In the genomic region with DNA sequence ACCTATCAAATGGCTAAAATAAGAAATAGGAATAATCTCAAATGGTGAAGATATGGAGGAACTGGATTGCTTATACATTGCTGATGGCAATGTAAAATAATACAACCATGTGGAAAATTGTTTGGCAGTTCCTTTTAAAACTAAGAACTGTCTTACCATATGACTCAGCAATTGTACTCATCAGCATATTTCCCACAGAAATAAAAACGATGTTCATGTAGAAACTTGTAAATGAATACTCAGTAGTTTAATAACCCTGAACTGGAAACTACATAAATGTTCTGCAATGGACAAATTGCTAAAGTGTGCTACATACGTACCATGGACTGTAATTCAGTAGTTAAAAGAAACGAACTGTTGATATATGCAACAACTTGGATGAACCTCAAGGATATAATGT, we compare ENCODE assay signal across 18 cellular contexts.
DNase-seq lines count a peak whose midpoint lies in the region; ATAC-seq and TF ChIP-seq lines count a peak whose summit lies in the region.
"Had no signal": no experiment of that assay in that cellular context is flagged by ENCODE, and none has a peak within 500 bp of the region (broad histone marks: within the 10 kb centered on the region; RNA-seq: fewer than 3 reads in every experiment).

No MANE protein-coding gene starts in this region.

- peak; percentile 49 for ATAC-seq in GM18868 (IDR thresholded peaks at IDR 0.05; ENCODE audit: unreplicated experiment)
- peak; percentile 36 for ATAC-seq in HG02981 (IDR thresholded peaks at IDR 0.05; ENCODE audit: unreplicated experiment)
- ATAC-seq in activated T-helper 17 cell treated with anti-CD3 and anti-CD28 coated beads, Interleukin-2, amount 50 U/mL, for 72 hours (replicated peaks), result peak; percentile 35
- peak; percentile 96 for ATAC-seq in foreskin keratinocyte
- no peak for ATAC-seq in activated CD8-positive, alpha-beta memory T cell treated with anti-CD3 and anti-CD28 coated beads, Interleukin-2, amount 10 ng/mL, durations not matched to agents 7 days and 5 days
- ATAC-seq: Panc1 had no signal

- H3K4me1 Mint-ChIP-seq in activated T-helper 17 cell treated with anti-CD3 and anti-CD28 coated beads, Interleukin-2, amount 50 U/mL, for 72 hours, result peaks cover 3% of the 10 kb centered on the region
- H3K4me1 Mint-ChIP-seq in activated CD8-positive, alpha-beta memory T cell treated with anti-CD3 and anti-CD28 coated beads, Interleukin-2, amount 10 ng/mL, durations not matched to agents 7 days and 5 days, result peaks cover 2% of the 10 kb centered on the region
- H3K4me1 Mint-ChIP-seq: endodermal cell had no signal

- TF ChIP-seq CTCF in foreskin keratinocyte (conservative IDR thresholded peaks at IDR 0.05) (no peak), thyroid gland (IDR thresholded peaks at IDR 0.05) (no peak)

- intact Hi-C loops in thyroid gland (cut with DNase I), result no loop called here

- no peaks in the 10 kb centered on the region for H3K36me3 ChIP-seq in thyroid gland

- no peak overlapping the region for H3K4me3 Mint-ChIP-seq in activated T-helper 17 cell treated with anti-CD3 and anti-CD28 coated beads, Interleukin-2, amount 50 U/mL, for 72 hours
- H3K4me3 Mint-ChIP-seq in activated CD8-positive, alpha-beta memory T cell treated with anti-CD3 and anti-CD28 coated beads, Interleukin-2, amount 10 ng/mL, durations not matched to agents 7 days and 5 days, result no peak overlapping the region
- H3K4me3 Mint-ChIP-seq: activated naive CD8-positive, alpha-beta T cell treated with anti-CD3 and anti-CD28 coated beads, Interleukin-2, amount 50 U/mL, for 24 hours; endodermal cell; neural crest cell had no signal

- H3K9me3 Mint-ChIP-seq in activated T-helper 17 cell treated with anti-CD3 and anti-CD28 coated beads, Interleukin-2, amount 50 U/mL, for 72 hours, result peaks cover 13% of the 10 kb centered on the region
- peaks cover 6% of the 10 kb centered on the region for H3K9me3 Mint-ChIP-seq in activated CD8-positive, alpha-beta memory T cell treated with anti-CD3 and anti-CD28 coated beads, Interleukin-2, amount 10 ng/mL, durations not matched to agents 7 days and 5 days (ENCODE audit: low read depth)
- H3K9me3 Mint-ChIP-seq: endodermal cell had no signal

- no peak overlapping the region for H3K4me3 ChIP-seq in thyroid gland (replicated peaks in 1 of 3)

- no peak for TF ChIP-seq POLR2A in thyroid gland (IDR thresholded peaks at IDR 0.05)

- no peaks in the 10 kb centered on the region for H3K9me3 ChIP-seq in thyroid gland

- CTCF ChIA-PET in activated CD8-positive, alpha-beta memory T cell treated with anti-CD3 and anti-CD28 coated beads, Interleukin-2, amount 10 ng/mL, durations not matched to agents 7 days and 5 days (lab: Charles Lee), result no interaction called here

- peak overlapping the region; percentile 34 for H3K27ac ChIP-seq in foreskin keratinocyte
- H3K27ac ChIP-seq in thyroid gland, result no peak overlapping the region

- WGBS in thyroid gland, 2 donors, result 89 to 95% methylated on average over 3 of the region's 3 CpGs

- H3K27me3 ChIP-seq in foreskin keratinocyte (no peaks in the 10 kb centered on the region), thyroid gland (no peaks in the 10 kb centered on the region)

- DNase-seq in foreskin keratinocyte (peak; percentile 77 to 89), NCI-H128 (lab: John Stamatoyannopoulos, UW; ENCODE audit: unreplicated experiment) (no peak), thyroid gland (no peak), NOMO-1 (lab: John Stamatoyannopoulos, UW; ENCODE audit: unreplicated experiment in 2 of 2) (no peak)
- no peak for DNase-seq in activated CD8-positive, alpha-beta memory T cell treated with anti-CD3 and anti-CD28 coated beads, Interleukin-2, amount 10 ng/mL, durations not matched to agents 7 days and 5 days
- DNase-seq: activated naive CD8-positive, alpha-beta T cell treated with anti-CD3 and anti-CD28 coated beads, Interleukin-2, amount 50 U/mL, for 24 hours; activated T-cell treated with anti-CD3 and anti-CD28 coated beads, Interleukin-2, amount 50 U/mL, for 72 hours; central memory CD4-positive, alpha-beta T cell; endodermal cell; H7; mesenchymal stem cell; NCI-H2029; NCI-H524 treated with DMSO at 0.1 percent for 48 hours had no signal

- peaks cover 9% of the 10 kb centered on the region for H3K4me1 ChIP-seq in foreskin keratinocyte
- H3K4me1 ChIP-seq in thyroid gland, result no peaks in the 10 kb centered on the region

- no peak overlapping the region for H3K27ac Mint-ChIP-seq in activated T-helper 17 cell treated with anti-CD3 and anti-CD28 coated beads, Interleukin-2, amount 50 U/mL, for 72 hours
- H3K27ac Mint-ChIP-seq in activated CD8-positive, alpha-beta memory T cell treated with anti-CD3 and anti-CD28 coated beads, Interleukin-2, amount 10 ng/mL, durations not matched to agents 7 days and 5 days, result no peak overlapping the region
- H3K27ac Mint-ChIP-seq: activated naive CD8-positive, alpha-beta T cell treated with anti-CD3 and anti-CD28 coated beads, Interleukin-2, amount 50 U/mL, for 24 hours; endodermal cell had no signal

- no peaks in the 10 kb centered on the region for H3K36me3 Mint-ChIP-seq in activated T-helper 17 cell treated with anti-CD3 and anti-CD28 coated beads, Interleukin-2, amount 50 U/mL, for 72 hours (ENCODE audit: low read depth)
- peaks cover 2% of the 10 kb centered on the region for H3K36me3 Mint-ChIP-seq in activated CD8-positive, alpha-beta memory T cell treated with anti-CD3 and anti-CD28 coated beads, Interleukin-2, amount 10 ng/mL, durations not matched to agents 7 days and 5 days

- no peaks in the 10 kb centered on the region for H3K27me3 Mint-ChIP-seq in activated T-helper 17 cell treated with anti-CD3 and anti-CD28 coated beads, Interleukin-2, amount 50 U/mL, for 72 hours
- H3K27me3 Mint-ChIP-seq in activated CD8-positive, alpha-beta memory T cell treated with anti-CD3 and anti-CD28 coated beads, Interleukin-2, amount 10 ng/mL, durations not matched to agents 7 days and 5 days, result no peaks in the 10 kb centered on the region
- H3K27me3 Mint-ChIP-seq: activated naive CD8-positive, alpha-beta T cell treated with anti-CD3 and anti-CD28 coated beads, Interleukin-2, amount 50 U/mL, for 24 hours had no signal

Comparison
In these comparisons a context has a peak if more than half of its experiments do, and no peak if none do; other contexts are left out.
1. DNase-seq: peak in foreskin keratinocyte (2 of 2); none in NCI-H128 (single experiment), thyroid gland (0 of 2), activated CD8-positive, alpha-beta memory T cell treated with anti-CD3 and anti-CD28 coated beads, Interleukin-2, amount 10 ng/mL, durations not matched to agents 7 days and 5 days (single experiment) and NOMO-1 (0 of 2).